ENCODE assay signal across 1 cellular context in genomic region chr17:17206149-17206912, GRCh38.
TF ChIP-seq lines count a peak whose summit lies in the region.

Gene PLD6, minus strand, starts transcription at chr17:17206333. Its CDS starts 47 bp downstream, at chr17:17206286.

TF ChIP-seq in HepG2, 621 proteins besides CTCF, POLR2A, EP300 and RAD21 (continued from another document):
- TF ChIP-seq, protein P1, sequence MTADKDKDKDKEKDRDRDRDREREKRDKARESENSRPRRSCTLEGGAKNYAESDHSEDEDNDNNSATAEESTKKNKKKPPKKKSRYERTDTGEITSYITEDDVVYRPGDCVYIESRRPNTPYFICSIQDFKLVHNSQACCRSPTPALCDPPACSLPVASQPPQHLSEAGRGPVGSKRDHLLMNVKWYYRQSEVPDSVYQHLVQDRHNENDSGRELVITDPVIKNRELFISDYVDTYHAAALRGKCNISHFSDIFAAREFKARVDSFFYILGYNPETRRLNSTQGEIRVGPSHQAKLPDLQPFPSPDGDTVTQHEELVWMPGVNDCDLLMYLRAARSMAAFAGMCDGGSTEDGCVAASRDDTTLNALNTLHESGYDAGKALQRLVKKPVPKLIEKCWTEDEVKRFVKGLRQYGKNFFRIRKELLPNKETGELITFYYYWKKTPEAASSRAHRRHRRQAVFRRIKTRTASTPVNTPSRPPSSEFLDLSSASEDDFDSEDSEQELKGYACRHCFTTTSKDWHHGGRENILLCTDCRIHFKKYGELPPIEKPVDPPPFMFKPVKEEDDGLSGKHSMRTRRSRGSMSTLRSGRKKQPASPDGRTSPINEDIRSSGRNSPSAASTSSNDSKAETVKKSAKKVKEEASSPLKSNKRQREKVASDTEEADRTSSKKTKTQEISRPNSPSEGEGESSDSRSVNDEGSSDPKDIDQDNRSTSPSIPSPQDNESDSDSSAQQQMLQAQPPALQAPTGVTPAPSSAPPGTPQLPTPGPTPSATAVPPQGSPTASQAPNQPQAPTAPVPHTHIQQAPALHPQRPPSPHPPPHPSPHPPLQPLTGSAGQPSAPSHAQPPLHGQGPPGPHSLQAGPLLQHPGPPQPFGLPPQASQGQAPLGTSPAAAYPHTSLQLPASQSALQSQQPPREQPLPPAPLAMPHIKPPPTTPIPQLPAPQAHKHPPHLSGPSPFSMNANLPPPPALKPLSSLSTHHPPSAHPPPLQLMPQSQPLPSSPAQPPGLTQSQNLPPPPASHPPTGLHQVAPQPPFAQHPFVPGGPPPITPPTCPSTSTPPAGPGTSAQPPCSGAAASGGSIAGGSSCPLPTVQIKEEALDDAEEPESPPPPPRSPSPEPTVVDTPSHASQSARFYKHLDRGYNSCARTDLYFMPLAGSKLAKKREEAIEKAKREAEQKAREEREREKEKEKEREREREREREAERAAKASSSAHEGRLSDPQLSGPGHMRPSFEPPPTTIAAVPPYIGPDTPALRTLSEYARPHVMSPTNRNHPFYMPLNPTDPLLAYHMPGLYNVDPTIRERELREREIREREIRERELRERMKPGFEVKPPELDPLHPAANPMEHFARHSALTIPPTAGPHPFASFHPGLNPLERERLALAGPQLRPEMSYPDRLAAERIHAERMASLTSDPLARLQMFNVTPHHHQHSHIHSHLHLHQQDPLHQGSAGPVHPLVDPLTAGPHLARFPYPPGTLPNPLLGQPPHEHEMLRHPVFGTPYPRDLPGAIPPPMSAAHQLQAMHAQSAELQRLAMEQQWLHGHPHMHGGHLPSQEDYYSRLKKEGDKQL (CRISPR knock-in tag; IDR thresholded peaks at IDR 0.05; ENCODE audit: low read depth), result peak; percentile 74; the same call in 1 of the 2 replicates
- TF ChIP-seq E2F1 (CRISPR knock-in tag; IDR thresholded peaks at IDR 0.05) (no peak), ZNF510 (CRISPR knock-in tag; IDR thresholded peaks at IDR 0.05; ENCODE audit: low read depth) (0 out of 2 replicates have a peak, but pooled peaks have one; percentile 17), POLR2AphosphoS2 (IDR thresholded peaks at IDR 0.05; ENCODE audit: low read depth, low read length) (no peak), MYNN (CRISPR knock-in tag; IDR thresholded peaks at IDR 0.05; ENCODE audit: low read depth) (no peak), ZNF7 (CRISPR knock-in tag; IDR thresholded peaks at IDR 0.05) (no peak), SMAD9 (CRISPR knock-in tag; IDR thresholded peaks at IDR 0.05) (peak; percentile 46), FLYWCH1 (CRISPR knock-in tag; IDR thresholded peaks at IDR 0.05) (peak; percentile 93; the same call in 1 of the 2 replicates), ZNF296 (CRISPR knock-in tag; conservative IDR thresholded peaks at IDR 0.05) (peak; percentile 69; the same call in 1 of the 2 replicates)
- TF ChIP-seq, protein P2, sequence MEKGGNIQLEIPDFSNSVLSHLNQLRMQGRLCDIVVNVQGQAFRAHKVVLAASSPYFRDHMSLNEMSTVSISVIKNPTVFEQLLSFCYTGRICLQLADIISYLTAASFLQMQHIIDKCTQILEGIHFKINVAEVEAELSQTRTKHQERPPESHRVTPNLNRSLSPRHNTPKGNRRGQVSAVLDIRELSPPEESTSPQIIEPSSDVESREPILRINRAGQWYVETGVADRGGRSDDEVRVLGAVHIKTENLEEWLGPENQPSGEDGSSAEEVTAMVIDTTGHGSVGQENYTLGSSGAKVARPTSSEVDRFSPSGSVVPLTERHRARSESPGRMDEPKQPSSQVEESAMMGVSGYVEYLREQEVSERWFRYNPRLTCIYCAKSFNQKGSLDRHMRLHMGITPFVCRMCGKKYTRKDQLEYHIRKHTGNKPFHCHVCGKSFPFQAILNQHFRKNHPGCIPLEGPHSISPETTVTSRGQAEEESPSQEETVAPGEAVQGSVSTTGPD (CRISPR knock-in tag; IDR thresholded peaks at IDR 0.05), result no peak
